In genomic region chr2:72131916-72132841, GRCh38 we compare ENCODE assay signal across 21 cellular contexts. TPM values are rescaled to one million over a fixed set of nuclear protein-coding genes. Genes with fewer than 3 reads are reported as not detected.
DNase-seq lines count a peak whose midpoint lies in the region; ATAC-seq lines count a peak whose summit lies in the region.
"Had no signal": no experiment of that assay in that cellular context is flagged by ENCODE, and none has a peak within 500 bp of the region (broad histone marks: within the 10 kb centered on the region; RNA-seq: fewer than 3 reads in every experiment).

No MANE protein-coding gene starts in this region.

- no peaks in the 10 kb centered on the region for H3K9me3 Mint-ChIP-seq in natural killer cell treated with Interleukin-12 subunit alpha and Interleukin-12 subunit beta and Interleukin-15 and Interleukin-18, amount 100 ng/mL, for 72 hours
- H3K9me3 Mint-ChIP-seq: immature natural killer cell, neural crest cell had no signal

- peak; percentile 57 for DNase-seq in activated effector memory CD4-positive, alpha-beta T cell treated with anti-CD3 and anti-CD28 coated beads, Interleukin-2, amount 50 U/mL, for 16 hours
- DNase-seq in activated effector memory CD4-positive, alpha-beta T cell treated with Interleukin-2 at 50 U/mL for 16 hours: no peak
- DNase-seq in ecto neural progenitor cell (ENCODE audit: low spot score): peak; percentile 34
- peak; percentile 54 for DNase-seq in natural killer cell treated with Interleukin-12 subunit alpha and Interleukin-12 subunit beta and Interleukin-15 and Interleukin-18, amount 100 ng/mL, for 72 hours (ENCODE audit: low spot score)
- peak; percentile 39 for DNase-seq in ureter (ENCODE audit: low spot score)
- DNase-seq in globus pallidus (ENCODE audit: low spot score): no peak
- DNase-seq in SW 1271 (lab: John Stamatoyannopoulos, UW): no peak
- DNase-seq: brain microvascular endothelial cell; COR-L47; DMS79; esophagus squamous epithelium; hippocampal formation; immature natural killer cell; Kasumi-1; NCI-H1694; NCI-H2171; NCI-H524 treated with DMSO at 0.1 percent for 48 hours; NK-92 treated with Interleukin-12 subunit alpha and Interleukin-12 subunit beta, amount 100 ng/mL, for 24 hours had no signal

- H3K36me3 Mint-ChIP-seq in natural killer cell treated with Interleukin-12 subunit alpha and Interleukin-12 subunit beta and Interleukin-15 and Interleukin-18, amount 100 ng/mL, for 72 hours: no peaks in the 10 kb centered on the region
- H3K36me3 Mint-ChIP-seq: immature natural killer cell had no signal

- H3K27me3 Mint-ChIP-seq in natural killer cell treated with Interleukin-12 subunit alpha and Interleukin-12 subunit beta and Interleukin-15 and Interleukin-18, amount 100 ng/mL, for 72 hours: no peaks in the 10 kb centered on the region

- ATAC-seq in natural killer cell treated with Interleukin-12 subunit alpha and Interleukin-12 subunit beta and Interleukin-15 and Interleukin-18, amount 100 ng/mL, for 72 hours: no peak
- no peak for ATAC-seq in GM19452 (IDR thresholded peaks at IDR 0.05; ENCODE audit: unreplicated experiment)

- H3K4me1 Mint-ChIP-seq in natural killer cell treated with Interleukin-12 subunit alpha and Interleukin-12 subunit beta and Interleukin-15 and Interleukin-18, amount 100 ng/mL, for 72 hours (ENCODE audit: low read depth in 2 of 2): no peaks in the 10 kb centered on the region
- H3K4me1 Mint-ChIP-seq: immature natural killer cell had no signal

- no peak overlapping the region for H3K4me3 Mint-ChIP-seq in natural killer cell treated with Interleukin-12 subunit alpha and Interleukin-12 subunit beta and Interleukin-15 and Interleukin-18, amount 100 ng/mL, for 72 hours
- H3K4me3 Mint-ChIP-seq: immature natural killer cell, neural crest cell had no signal

- no peak overlapping the region for H3K27ac Mint-ChIP-seq in natural killer cell treated with Interleukin-12 subunit alpha and Interleukin-12 subunit beta and Interleukin-15 and Interleukin-18, amount 100 ng/mL, for 72 hours
- H3K27ac Mint-ChIP-seq: immature natural killer cell had no signal

RNA-seq across cellular contexts. Expression of gene CYP26B1, which starts 15.5 kb away (rescaled TPM):
- not detected for total RNA-seq in natural killer cell treated with Interleukin-12 subunit alpha and Interleukin-12 subunit beta and Interleukin-15 and Interleukin-18, amount 100 ng/mL, for 72 hours
- 1.1 TPM for total RNA-seq in ureter
- total RNA-seq: T-helper 2 cell treated with Interferon-gamma antibody and Interleukin-4, amounts not matched to agents 100 ng/mL and 5 ng/mL, for 36 hours had no signal

Comparison
In these comparisons a context has a peak if more than half of its experiments do, and no peak if none do; other contexts are left out.
1. DNase-seq: peak in activated effector memory CD4-positive, alpha-beta T cell treated with anti-CD3 and anti-CD28 coated beads, Interleukin-2, amount 50 U/mL, for 16 hours (single experiment), ecto neural progenitor cell (single experiment), natural killer cell treated with Interleukin-12 subunit alpha and Interleukin-12 subunit beta and Interleukin-15 and Interleukin-18, amount 100 ng/mL, for 72 hours (single experiment) and ureter (single experiment); none in activated effector memory CD4-positive, alpha-beta T cell treated with Interleukin-2 at 50 U/mL for 16 hours (single experiment), globus pallidus (single experiment) and SW 1271 (0 of 2).